In the genomic region with DNA sequence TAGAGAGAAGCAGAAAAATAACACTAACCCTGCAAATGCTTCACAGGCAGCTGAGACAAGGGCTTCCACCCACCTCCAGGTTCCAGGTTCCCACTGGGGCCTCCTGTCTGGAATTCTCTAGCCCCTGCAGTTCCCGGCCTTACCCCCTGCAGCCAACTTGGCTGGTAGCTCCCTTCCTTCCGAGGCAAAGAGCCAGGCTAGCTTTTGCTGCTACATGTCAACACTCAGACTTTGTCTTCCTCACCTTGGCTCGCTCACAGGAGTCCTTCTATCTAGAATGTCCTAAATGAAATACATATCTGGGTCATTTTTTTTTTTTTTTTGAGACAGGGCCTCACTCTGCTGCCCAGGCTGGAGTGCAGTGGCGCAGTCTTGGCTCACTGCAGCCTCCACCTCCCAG, we compare ENCODE assay signal across 21 cellular contexts. TPM values are rescaled to one million over a fixed set of nuclear protein-coding genes. Genes with fewer than 3 reads are reported as not detected.
DNase-seq lines count a peak whose midpoint lies in the region; ATAC-seq and TF ChIP-seq lines count a peak whose summit lies in the region.
"Had no signal": no experiment of that assay in that cellular context is flagged by ENCODE, and none has a peak within 500 bp of the region (broad histone marks: within the 10 kb centered on the region; RNA-seq: fewer than 3 reads in every experiment).

No MANE protein-coding gene starts in this region.

- peak overlapping the region; percentile 86 for H2BK12ac ChIP-seq in trophoblast cell (ENCODE audit: low read length)

- H3K18ac ChIP-seq in trophoblast cell (ENCODE audit: low read length), result peak overlapping the region; percentile 63

- intact Hi-C loops in dendritic cell treated with granulocyte-macrophage colony-stimulating factor and Interleukin-4, amounts not matched to agents 40 ng/mL and 50 ng/mL, for 4 days (cut with micrococcal nuclease), result no loop called here
- intact Hi-C loops in left ventricle myocardium inferior (cut with micrococcal nuclease), result no loop called here

- H2AK5ac ChIP-seq in trophoblast cell (ENCODE audit: low read length), result peak overlapping the region; percentile 67

- H3K27me3 ChIP-seq in left ventricle myocardium inferior (ENCODE audit: low read depth) (no peaks in the 10 kb centered on the region), trophoblast cell (ENCODE audit: insufficient read depth, low read length) (no peaks in the 10 kb centered on the region), H7 (ENCODE audit: control insufficient read depth, insufficient read depth, low read length) (no peaks in the 10 kb centered on the region)
- H3K27me3 ChIP-seq: BE2C, MG63, SJCRH30 had no signal

- ATAC-seq in GM21723 (IDR thresholded peaks at IDR 0.05; ENCODE audit: unreplicated experiment), result no peak
- ATAC-seq in HG02884 (IDR thresholded peaks at IDR 0.05; ENCODE audit: unreplicated experiment), result no peak
- ATAC-seq: HepG2, K562, Panc1 had no signal

- H3K4me3 ChIP-seq in HEK293 (ENCODE audit: low read depth, low read length), result no peak overlapping the region
- no peak overlapping the region for H3K4me3 ChIP-seq in left ventricle myocardium inferior
- H3K4me3 ChIP-seq in trophoblast cell (ENCODE audit: low read depth, low read length), result no peak overlapping the region
- no peak overlapping the region for H3K4me3 ChIP-seq in H7 (ENCODE audit: insufficient read depth, low read depth, low read length)
- H3K4me3 ChIP-seq: K562, MG63, SJCRH30 had no signal

- CTCF ChIA-PET in HEK293 (lab: Yijun Ruan, JAX), result interaction anchor here (0.6 to 0.7 kb wide), 4 partner anchors 9 to 847 kb away, joined by 3 to 4 read pairs (median 3); no protein-coding TSS in a partner anchor

- peak overlapping the region; percentile 14 for H3K4me2 ChIP-seq in trophoblast cell (ENCODE audit: low read length)

- peak overlapping the region; percentile 23 for H3K14ac ChIP-seq in trophoblast cell (ENCODE audit: low read length)

- peaks cover 22% of the 10 kb centered on the region for H3K9me3 Mint-ChIP-seq in dendritic cell treated with granulocyte-macrophage colony-stimulating factor and Interleukin-4, amounts not matched to agents 40 ng/mL and 50 ng/mL, for 4 days

- peak overlapping the region; percentile 57 for H2BK120ac ChIP-seq in trophoblast cell (ENCODE audit: insufficient read depth, low read length, poor library complexity)

- H4K12ac ChIP-seq in trophoblast cell (ENCODE audit: low read depth, low read length), result no peak overlapping the region

- H3K79me2 ChIP-seq in trophoblast cell (ENCODE audit: control insufficient read depth, insufficient read depth, low read length, poor library complexity), result peaks cover 6% of the 10 kb centered on the region

- peak overlapping the region; percentile 19 for H3K27ac Mint-ChIP-seq in dendritic cell treated with granulocyte-macrophage colony-stimulating factor and Interleukin-4, amounts not matched to agents 40 ng/mL and 50 ng/mL, for 4 days

- H2BK5ac ChIP-seq in trophoblast cell (ENCODE audit: low read depth, low read length, poor library complexity), result peak overlapping the region; percentile 86

- H3K23ac ChIP-seq in trophoblast cell (ENCODE audit: low read length), result no peak overlapping the region

- DNase-seq in left ventricle myocardium inferior, result no peak
- no peak for DNase-seq in trophoblast cell
- no peak for DNase-seq in H7
- DNase-seq: BE2C; EL; GF-D8; MG63; NCI-H1417 treated with DMSO at 0.1 percent for 48 hours; NCI-H187; NCI-H2107; NK-92 treated with Interleukin-12 subunit alpha and Interleukin-12 subunit beta, amount 100 ng/mL, for 24 hours; SJCRH30 had no signal

- no peaks in the 10 kb centered on the region for H3K27me3 Mint-ChIP-seq in dendritic cell treated with granulocyte-macrophage colony-stimulating factor and Interleukin-4, amounts not matched to agents 40 ng/mL and 50 ng/mL, for 4 days

- peak overlapping the region; percentile 94 for H4K91ac ChIP-seq in trophoblast cell (ENCODE audit: low read depth, low read length)

- H3K9ac ChIP-seq in trophoblast cell (ENCODE audit: low read length), result no peak overlapping the region

- H2AFZ ChIP-seq in trophoblast cell (ENCODE audit: insufficient read depth, low read length, poor library complexity), result no peak overlapping the region

- H3K9me3 ChIP-seq in HEK293 (ENCODE audit: control insufficient read depth, insufficient read depth, low read depth, low read length), result no peaks in the 10 kb centered on the region
- peaks cover 12% of the 10 kb centered on the region for H3K9me3 ChIP-seq in left ventricle myocardium inferior (replicated peaks)
- H3K9me3 ChIP-seq in trophoblast cell (ENCODE audit: insufficient read depth, low read depth, low read length), result peaks cover 19% of the 10 kb centered on the region
- H3K9me3 ChIP-seq: BE2C, MG63 had no signal

- H3K4ac ChIP-seq in trophoblast cell (ENCODE audit: low read depth, low read length), result peak overlapping the region; percentile 72

- POLR2A ChIA-PET in HEK293 (lab: Yijun Ruan, JAX), result interaction anchor here (0.6 kb wide), 1 partner anchor 181 kb away, joined by 3 read pairs; no protein-coding TSS in a partner anchor

- peaks cover 21% of the 10 kb centered on the region for H3K4me1 Mint-ChIP-seq in dendritic cell treated with granulocyte-macrophage colony-stimulating factor and Interleukin-4, amounts not matched to agents 40 ng/mL and 50 ng/mL, for 4 days (ENCODE audit: low read depth)

- peak overlapping the region; percentile 59 for H4K8ac ChIP-seq in trophoblast cell (ENCODE audit: low read depth, low read length)

- no peak overlapping the region for H3K27ac ChIP-seq in HEK293 (ENCODE audit: extremely low read depth, low read depth, low read length)
- peak overlapping the region; percentile 30 for H3K27ac ChIP-seq in left ventricle myocardium inferior (replicated peaks)
- peak overlapping the region; percentile 94 for H3K27ac ChIP-seq in trophoblast cell (ENCODE audit: low read depth, low read length)
- H3K27ac ChIP-seq: HL-60, SJCRH30 had no signal

- H3K79me1 ChIP-seq in trophoblast cell (ENCODE audit: low read length), result peaks cover 21% of the 10 kb centered on the region

- H3K36me3 ChIP-seq in HEK293 (ENCODE audit: control insufficient read depth in 2 of 2, insufficient read depth in 1 of 2, low read length in 2 of 2) (no peaks in the 10 kb centered on the region), left ventricle myocardium inferior (no peaks in the 10 kb centered on the region), trophoblast cell (ENCODE audit: control insufficient read depth in 1 of 2, insufficient read depth in 2 of 2, low read length in 2 of 2) (peaks cover 0 to 5% of the 10 kb centered on the region in 2 experiments), H7 (replicated peaks; ENCODE audit: control insufficient read depth, insufficient read depth, low read length) (no peaks in the 10 kb centered on the region)
- H3K36me3 ChIP-seq: BE2C, MG63, SJCRH30 had no signal

- TF ChIP-seq CTCF in HEK293 (tag by site-specific recombination; IDR thresholded peaks at IDR 0.05) (no peak), left ventricle myocardium inferior (IDR thresholded peaks at IDR 0.05; ENCODE audit: borderline replicate concordance) (no peak)

- H3K4me1 ChIP-seq in HEK293 (ENCODE audit: control insufficient read depth, insufficient read depth, low read length), result no peaks in the 10 kb centered on the region
- peaks cover 60% of the 10 kb centered on the region for H3K4me1 ChIP-seq in left ventricle myocardium inferior
- peaks cover 26 to 27% of the 10 kb centered on the region in 2 experiments for H3K4me1 ChIP-seq in trophoblast cell (ENCODE audit: control insufficient read depth in 1 of 2, insufficient read depth in 2 of 2, low read length in 2 of 2)
- H3K4me1 ChIP-seq: SJCRH30 had no signal

- no peak overlapping the region for H3K4me3 Mint-ChIP-seq in dendritic cell treated with granulocyte-macrophage colony-stimulating factor and Interleukin-4, amounts not matched to agents 40 ng/mL and 50 ng/mL, for 4 days

- H3K36me3 Mint-ChIP-seq in dendritic cell treated with granulocyte-macrophage colony-stimulating factor and Interleukin-4, amounts not matched to agents 40 ng/mL and 50 ng/mL, for 4 days (ENCODE audit: low read depth), result no peaks in the 10 kb centered on the region

- WGBS in trophoblast cell (ENCODE audit: extremely low coverage, insufficient coverage, insufficient read length), result no CpG with 5 or more reads among the region's 4 CpGs

TF ChIP-seq in HEK293, 187 proteins besides CTCF, POLR2A, EP300 and RAD21 (continues in another document):
- TF ChIP-seq, protein P1, sequence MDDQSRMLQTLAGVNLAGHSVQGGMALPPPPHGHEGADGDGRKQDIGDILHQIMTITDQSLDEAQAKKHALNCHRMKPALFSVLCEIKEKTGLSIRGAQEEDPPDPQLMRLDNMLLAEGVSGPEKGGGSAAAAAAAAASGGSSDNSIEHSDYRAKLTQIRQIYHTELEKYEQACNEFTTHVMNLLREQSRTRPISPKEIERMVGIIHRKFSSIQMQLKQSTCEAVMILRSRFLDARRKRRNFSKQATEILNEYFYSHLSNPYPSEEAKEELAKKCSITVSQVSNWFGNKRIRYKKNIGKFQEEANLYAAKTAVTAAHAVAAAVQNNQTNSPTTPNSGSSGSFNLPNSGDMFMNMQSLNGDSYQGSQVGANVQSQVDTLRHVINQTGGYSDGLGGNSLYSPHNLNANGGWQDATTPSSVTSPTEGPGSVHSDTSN (CRISPR knock-in tag; IDR thresholded peaks at IDR 0.05), result no peak
- TF ChIP-seq ZNF560 (tag by site-specific recombination; IDR thresholded peaks at IDR 0.05; ENCODE audit: borderline replicate concordance), result no peak
- TF ChIP-seq ZIC2 (tag by site-specific recombination; IDR thresholded peaks at IDR 0.05), result peak; percentile 85
- TF ChIP-seq, protein P2, sequence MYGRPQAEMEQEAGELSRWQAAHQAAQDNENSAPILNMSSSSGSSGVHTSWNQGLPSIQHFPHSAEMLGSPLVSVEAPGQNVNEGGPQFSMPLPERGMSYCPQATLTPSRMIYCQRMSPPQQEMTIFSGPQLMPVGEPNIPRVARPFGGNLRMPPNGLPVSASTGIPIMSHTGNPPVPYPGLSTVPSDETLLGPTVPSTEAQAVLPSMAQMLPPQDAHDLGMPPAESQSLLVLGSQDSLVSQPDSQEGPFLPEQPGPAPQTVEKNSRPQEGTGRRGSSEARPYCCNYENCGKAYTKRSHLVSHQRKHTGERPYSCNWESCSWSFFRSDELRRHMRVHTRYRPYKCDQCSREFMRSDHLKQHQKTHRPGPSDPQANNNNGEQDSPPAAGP (tag by site-specific recombination; IDR thresholded peaks at IDR 0.05), result no peak
- TF ChIP-seq ZNF214 (tag by site-specific recombination; IDR thresholded peaks at IDR 0.05; ENCODE audit: borderline replicate concordance), result no peak

RNA-seq across cellular contexts. Expression of a gene that starts 9.9 kb away (rescaled TPM):
- 8.5 TPM for total RNA-seq in left ventricle myocardium inferior
- polyA plus RNA-seq in trophoblast cell (2013), result 8.0 and 8.4 TPM in 2 replicates
- total RNA-seq in H7 (2014; rRNA removed; shearing (Covaris generic)), result 6.5 and 8.9 TPM in 2 replicates

RNA-seq across cellular contexts. Expression of a gene that starts 11.5 kb away (rescaled TPM):
- 0.41 TPM for total RNA-seq in left ventricle myocardium inferior
- polyA plus RNA-seq in trophoblast cell (2013), result 2.7 and 3.0 TPM in 2 replicates
- total RNA-seq in H7 (2014; rRNA removed; shearing (Covaris generic)), result 2.1 and 3.2 TPM in 2 replicates
- total RNA-seq: LHCN-M2 had no signal

RNA-seq across cellular contexts. Expression of a gene that starts 44.1 kb away (rescaled TPM):
- total RNA-seq in left ventricle myocardium inferior, result 16.4 TPM
- polyA plus RNA-seq in trophoblast cell (2013), result 10.1 and 11.0 TPM in 2 replicates
- total RNA-seq in H7 (2014; rRNA removed; shearing (Covaris generic)), result 27.8 and 29.0 TPM in 2 replicates

RNA-seq across cellular contexts. Expression of a gene that starts 52.3 kb away (rescaled TPM):
- total RNA-seq in left ventricle myocardium inferior, result 128 TPM
- 21.6 and 23.0 TPM in 2 replicates for polyA plus RNA-seq in trophoblast cell (2013)
- 39.4 and 45.1 TPM in 2 replicates for total RNA-seq in H7 (2014; rRNA removed; shearing (Covaris generic))
